Comparison of ENCODE assay signal across 8 cellular contexts in the genomic region with DNA sequence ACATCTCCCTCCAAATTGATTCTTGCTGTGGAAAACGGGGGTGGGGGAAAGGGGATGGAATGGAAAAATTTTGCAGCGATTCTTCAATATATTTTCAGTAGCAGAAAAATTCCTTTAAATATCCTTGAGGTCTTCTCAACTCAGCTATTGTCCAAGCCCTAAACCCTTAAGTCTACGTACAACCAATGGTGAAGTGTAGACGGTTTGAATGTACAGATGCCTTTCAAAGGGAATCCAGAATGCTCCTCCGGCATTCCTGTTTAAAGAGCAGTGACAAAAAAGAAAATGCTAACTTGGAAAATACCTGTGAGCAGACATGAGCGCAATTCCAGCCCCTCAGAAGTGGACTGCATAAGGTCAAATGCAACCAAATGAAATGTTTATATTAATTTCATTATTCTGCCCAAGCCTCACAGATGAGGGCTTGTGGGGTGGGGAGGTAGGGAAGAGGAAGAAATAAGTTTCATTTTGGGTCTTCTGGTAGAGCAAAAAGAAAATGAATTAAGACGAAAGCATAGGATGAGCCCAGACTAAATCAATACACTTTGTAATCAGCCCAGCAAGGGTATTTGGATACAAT. TPM values are rescaled to one million over a fixed set of nuclear protein-coding genes. Genes with fewer than 3 reads are reported as not detected.
A peak's percentile ranks its signal among the peaks of the same experiment; 100 is the strongest.
DNase-seq lines count a peak whose midpoint lies in the region; ATAC-seq and TF ChIP-seq lines count a peak whose summit lies in the region.

No MANE protein-coding gene starts in this region.

- H3K36me3 ChIP-seq in H7 (replicated peaks; ENCODE audit: control insufficient read depth, insufficient read depth, low read length) = no peaks in the 10 kb centered on the region
- H3K36me3 ChIP-seq in SK-N-MC (ENCODE audit: insufficient read depth, low read length) = no peaks in the 10 kb centered on the region
- no peaks in the 10 kb centered on the region for H3K36me3 ChIP-seq in sigmoid colon

- ATAC-seq in GM19395 (IDR thresholded peaks at IDR 0.05; ENCODE audit: unreplicated experiment) (no peak), GM21786 (IDR thresholded peaks at IDR 0.05; ENCODE audit: unreplicated experiment) (no peak), HG02610 (IDR thresholded peaks at IDR 0.05; ENCODE audit: unreplicated experiment) (no peak)

- H3K27ac ChIP-seq in SK-N-MC (0 out of 2 replicates have a peak overlapping the region, but pooled peaks have one; percentile 36), sigmoid colon (peak overlapping the region; percentile 96 to 99 (median 98))

- DNase-seq in H7 (no peak), SK-N-MC (ENCODE audit: low read depth, low spot score) (no peak), foreskin fibroblast (no peak), sigmoid colon (no peak), SW480 (ENCODE audit: low spot score) (no peak)

- TF ChIP-seq CTCF in foreskin fibroblast (IDR thresholded peaks at IDR 0.05; ENCODE audit: low read depth, low read length) = no peak
- TF ChIP-seq CTCF in sigmoid colon (IDR thresholded peaks at IDR 0.05) = no peak

- WGBS in sigmoid colon, 2 donors = 14 to 36% methylated on average over 7 of the region's 7 CpGs

- H3K9ac ChIP-seq in SK-N-MC (ENCODE audit: insufficient read length) = peak overlapping the region; percentile 80

- peaks cover 21% of the 10 kb centered on the region for H3K27me3 ChIP-seq in H7 (ENCODE audit: control insufficient read depth, insufficient read depth, low read length)
- no peaks in the 10 kb centered on the region for H3K27me3 ChIP-seq in sigmoid colon

- no peak for TF ChIP-seq POLR2A in sigmoid colon (IDR thresholded peaks at IDR 0.05)

- no peaks in the 10 kb centered on the region for H3K9me3 ChIP-seq in SK-N-MC (ENCODE audit: low read depth, low read length)
- H3K9me3 ChIP-seq in sigmoid colon = no peaks in the 10 kb centered on the region

- H3K4me3 ChIP-seq in H7 (ENCODE audit: insufficient read depth, low read depth, low read length) (peak overlapping the region; percentile 82), SK-N-MC (peak overlapping the region; percentile 84), foreskin fibroblast (ENCODE audit: low read depth in 1 of 2, low read length in 2 of 2) (peak overlapping the region; percentile 71 to 85), sigmoid colon (peak overlapping the region; percentile 76 to 96 (median 86))

- H3K4me1 ChIP-seq in sigmoid colon = peaks cover 0 to 50% (median 37%) of the 10 kb centered on the region in 4 donors

- intact Hi-C loops in sigmoid colon (cut with DNase I) = loop anchor here (2.0 to 10.0 kb wide), 5 partner anchors 38 to 596 kb away; no protein-coding TSS in a partner anchor

- TF ChIP-seq EP300 in sigmoid colon (IDR thresholded peaks at IDR 0.05) = no peak

RNA-seq across cellular contexts. Expression of gene FOXP1, which starts 2.8 kb away (rescaled TPM):
- 22.4 and 24.7 TPM in 2 replicates for total RNA-seq in H7 (2014; rRNA removed; shearing (Covaris generic))
- total RNA-seq in sigmoid colon = 100 to 1,000 TPM; 139 to 232 (median 169) TPM
- polyA plus RNA-seq in sigmoid colon = 10 to 100 TPM; 13.8 to 32.9 (median 14.3) TPM
